12 cellular contexts compared by ENCODE assay signal in the genomic region with DNA sequence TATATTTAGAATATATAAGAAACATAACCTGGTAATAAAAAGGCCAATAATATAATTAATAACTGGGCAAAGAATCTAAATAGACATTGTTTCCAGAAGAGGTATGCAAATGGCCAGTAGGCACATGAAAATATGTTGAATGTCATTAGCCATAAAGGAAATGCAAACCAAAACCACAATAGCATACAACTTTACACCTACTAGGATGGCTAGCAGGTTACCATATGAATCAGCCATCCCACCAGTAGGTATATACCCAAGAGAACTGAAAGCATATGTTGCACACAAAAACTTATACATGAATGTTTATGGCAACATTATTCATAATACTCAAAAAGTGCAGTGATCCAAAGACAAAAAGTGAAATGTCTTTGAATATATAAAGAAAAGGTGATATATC. TPM values are rescaled to one million over a fixed set of nuclear protein-coding genes. Genes with fewer than 3 reads are reported as not detected.
DNase-seq lines count a peak whose midpoint lies in the region; ATAC-seq and TF ChIP-seq lines count a peak whose summit lies in the region.
"Had no signal": no experiment of that assay in that cellular context is flagged by ENCODE, and none has a peak within 500 bp of the region (broad histone marks: within the 10 kb centered on the region; RNA-seq: fewer than 3 reads in every experiment).

No MANE protein-coding gene starts in this region.

- H3K27me3 Mint-ChIP-seq in neural progenitor cell (ENCODE audit: insufficient read depth, low read depth) = no peaks in the 10 kb centered on the region

- no peak for DNase-seq in adrenal gland
- no peak for DNase-seq in NCI-H128 (lab: John Stamatoyannopoulos, UW; ENCODE audit: unreplicated experiment)
- DNase-seq in neural progenitor cell (ENCODE audit: low spot score) = no peak
- DNase-seq in RWPE1 (ENCODE audit: low spot score) = no peak
- DNase-seq: DND-41, immature natural killer cell, right cardiac atrium, tibial artery had no signal

- H3K4me1 ChIP-seq in adrenal gland (replicated peaks in 1 of 2) (no peaks in the 10 kb centered on the region), neural progenitor cell (no peaks in the 10 kb centered on the region)
- H3K4me1 ChIP-seq: tibial artery had no signal

- intact Hi-C loops in adrenal gland (cut with DNase I) = no loop called here

- no peaks in the 10 kb centered on the region for H4K20me1 ChIP-seq in neural progenitor cell (ENCODE audit: low read depth)

- no peak overlapping the region for H3K27ac Mint-ChIP-seq in neural progenitor cell
- H3K27ac Mint-ChIP-seq: immature natural killer cell had no signal

- H3K36me3 ChIP-seq in adrenal gland (replicated peaks in 1 of 2) = no peaks in the 10 kb centered on the region
- H3K36me3 ChIP-seq in neural progenitor cell = no peaks in the 10 kb centered on the region
- H3K36me3 ChIP-seq: tibial artery had no signal

- TF ChIP-seq CTCF in adrenal gland (IDR thresholded peaks at IDR 0.05) (no peak), neural progenitor cell (IDR thresholded peaks at IDR 0.05) (no peak), RWPE1 (conservative IDR thresholded peaks at IDR 0.05; ENCODE audit: low read depth) (no peak)

- no peak overlapping the region for H3K4me3 Mint-ChIP-seq in neural progenitor cell
- H3K4me3 Mint-ChIP-seq: immature natural killer cell had no signal

- no peaks in the 10 kb centered on the region for H3K9me3 Mint-ChIP-seq in neural progenitor cell

- no peak overlapping the region for H3K9ac ChIP-seq in neural progenitor cell

- no peak for TF ChIP-seq POLR2A in adrenal gland (IDR thresholded peaks at IDR 0.05)

- no peaks in the 10 kb centered on the region for H3K4me1 Mint-ChIP-seq in neural progenitor cell

- CTCF ChIA-PET in RWPE1 (lab: Yijun Ruan, JAX) = no interaction called here

- no peak overlapping the region for H3K4me3 ChIP-seq in adrenal gland
- H3K4me3 ChIP-seq in neural progenitor cell = no peak overlapping the region
- H3K4me3 ChIP-seq: tibial artery had no signal

- ATAC-seq in GM18502 (IDR thresholded peaks at IDR 0.05; ENCODE audit: poor library complexity, unreplicated experiment) (peak; percentile 97), GM19467 (IDR thresholded peaks at IDR 0.05; ENCODE audit: unreplicated experiment) (peak; percentile 88), HG02870 (IDR thresholded peaks at IDR 0.05; ENCODE audit: unreplicated experiment) (peak; percentile 86), HG03520 (IDR thresholded peaks at IDR 0.05; ENCODE audit: unreplicated experiment) (peak; percentile 91)
- ATAC-seq: right cardiac atrium had no signal

- no peak overlapping the region for H3K27ac ChIP-seq in adrenal gland
- no peak overlapping the region for H3K27ac ChIP-seq in neural progenitor cell
- H3K27ac ChIP-seq in RWPE1 = no peak overlapping the region
- H3K27ac ChIP-seq: tibial artery had no signal

- H3K9me3 ChIP-seq in adrenal gland (replicated peaks in 1 of 3) (no peaks in the 10 kb centered on the region), neural progenitor cell (ENCODE audit: low read depth) (no peaks in the 10 kb centered on the region)
- H3K9me3 ChIP-seq: tibial artery had no signal

- no peak overlapping the region for H2AFZ ChIP-seq in neural progenitor cell (replicated peaks)

- POLR2A ChIA-PET in RWPE1 (lab: Yijun Ruan, JAX; ENCODE audit: low non-redundant PET) = no interaction called here

- H3K79me2 ChIP-seq in neural progenitor cell (ENCODE audit: low read depth) = no peaks in the 10 kb centered on the region

- no peaks in the 10 kb centered on the region for H3F3A ChIP-seq in neural progenitor cell (ENCODE audit: low read depth)

- H3K4me2 ChIP-seq in neural progenitor cell = no peak overlapping the region

- H3K36me3 Mint-ChIP-seq in neural progenitor cell = no peaks in the 10 kb centered on the region
- H3K36me3 Mint-ChIP-seq: immature natural killer cell had no signal

- H3K27me3 ChIP-seq in adrenal gland = peaks cover 4% of the 10 kb centered on the region
- no peaks in the 10 kb centered on the region for H3K27me3 ChIP-seq in neural progenitor cell
- H3K27me3 ChIP-seq: tibial artery had no signal

RNA-seq across cellular contexts. Expression of a gene that starts 2.7 kb away (rescaled TPM):
- under 1 TPM in 2 of 8 donors, not detected in 6; 0.28 to 0.34 TPM for total RNA-seq in adrenal gland
- polyA plus RNA-seq in adrenal gland = not detected
- 0.56 TPM in 1 of 2 replicates, not detected in the other for total RNA-seq in neural progenitor cell (ENCODE audit: low replicate concordance)
- total RNA-seq: right cardiac atrium had no signal
- polyA plus RNA-seq: immature natural killer cell, right cardiac atrium had no signal

RNA-seq across cellular contexts. Expression of a gene that starts 18.6 kb away (rescaled TPM):
- total RNA-seq in adrenal gland = not detected
- polyA plus RNA-seq in adrenal gland = not detected
- total RNA-seq in neural progenitor cell (ENCODE audit: low replicate concordance) = not detected in 2 replicates
- total RNA-seq: right cardiac atrium had no signal
- polyA plus RNA-seq: immature natural killer cell, right cardiac atrium had no signal

RNA-seq across cellular contexts. Expression of a gene that starts 25.8 kb away (rescaled TPM):
- total RNA-seq in adrenal gland (not detected), neural progenitor cell (ENCODE audit: low replicate concordance) (not detected in 2 replicates)
- not detected for polyA plus RNA-seq in adrenal gland
- total RNA-seq: right cardiac atrium had no signal
- polyA plus RNA-seq: immature natural killer cell, right cardiac atrium had no signal

RNA-seq across cellular contexts. Expression of a gene that starts 31.2 kb away (rescaled TPM):
- total RNA-seq in adrenal gland (1 to 10 TPM in 5 of 8 donors, under 1 TPM in 3; 0.51 to 2.6 (median 1.4) TPM), neural progenitor cell (ENCODE audit: low replicate concordance) (14.8 and 20.1 TPM in 2 replicates)
- 1 to 10 TPM in 1 of 3 donors, under 1 TPM in 2; 0.34 to 2.6 (median 0.64) TPM for polyA plus RNA-seq in adrenal gland
- polyA plus RNA-seq: immature natural killer cell had no signal

RNA-seq across cellular contexts. Expression of a gene that starts 32.2 kb away (rescaled TPM):
- total RNA-seq in adrenal gland (not detected), neural progenitor cell (ENCODE audit: low replicate concordance) (not detected in 2 replicates)
- polyA plus RNA-seq in adrenal gland = not detected
- total RNA-seq: right cardiac atrium had no signal
- polyA plus RNA-seq: immature natural killer cell, right cardiac atrium had no signal
